In the genomic region with DNA sequence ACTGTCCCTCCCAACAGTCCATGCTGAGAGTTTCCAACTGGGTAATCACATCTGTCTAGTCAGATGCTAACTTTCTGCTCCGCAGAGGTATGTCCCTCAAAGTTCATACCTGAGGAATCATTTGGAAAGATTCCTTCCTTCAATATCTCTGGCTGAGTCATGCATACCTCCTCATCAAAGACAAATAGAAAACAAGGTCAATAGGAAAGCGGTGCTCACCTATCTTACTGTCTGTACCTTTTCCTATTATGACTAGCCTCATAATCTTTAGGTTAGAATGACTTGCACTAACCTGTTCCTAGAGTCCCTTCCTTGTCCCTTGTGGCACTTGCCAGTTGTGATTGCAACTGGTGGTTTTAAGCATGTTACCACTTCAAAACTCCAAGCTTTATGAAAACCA, we compare ENCODE assay signal across 20 cellular contexts.
A peak's percentile ranks its signal among the peaks of the same experiment; 100 is the strongest.
DNase-seq lines count a peak whose midpoint lies in the region; ATAC-seq and TF ChIP-seq lines count a peak whose summit lies in the region.
"Had no signal": no experiment of that assay in that cellular context is flagged by ENCODE, and none has a peak within 500 bp of the region (broad histone marks: within the 10 kb centered on the region; RNA-seq: fewer than 3 reads in every experiment).

No MANE protein-coding gene starts in this region.

- H3K4me1 Mint-ChIP-seq in activated CD8-positive, alpha-beta T cell treated with anti-CD3 and anti-CD28 coated beads for 36 hours (ENCODE audit: low read depth), result peaks cover 21% of the 10 kb centered on the region
- peaks cover 8% of the 10 kb centered on the region for H3K4me1 Mint-ChIP-seq in activated CD8-positive, alpha-beta T cell treated with anti-CD3 and anti-CD28 coated beads, Interleukin-2, amount 10 ng/mL, durations not matched to agents 7 days and 5 days (ENCODE audit: low read depth)
- H3K4me1 Mint-ChIP-seq in activated T-helper 17 cell treated with anti-CD3 and anti-CD28 coated beads, Interleukin-2, amount 50 U/mL, for 72 hours, result peaks cover 6% of the 10 kb centered on the region
- H3K4me1 Mint-ChIP-seq: CD14-positive monocyte had no signal

- CTCF ChIA-PET in activated CD8-positive, alpha-beta T cell treated with anti-CD3 and anti-CD28 coated beads for 36 hours (lab: Charles Lee), result no interaction called here
- CTCF ChIA-PET in activated CD8-positive, alpha-beta T cell treated with anti-CD3 and anti-CD28 coated beads, Interleukin-2, amount 10 ng/mL, durations not matched to agents 7 days and 5 days (lab: Charles Lee), result no interaction called here

- H3K27me3 ChIP-seq in smooth muscle cell (ENCODE audit: low read depth), result no peaks in the 10 kb centered on the region
- H3K27me3 ChIP-seq: heart right ventricle, upper lobe of left lung had no signal

- no peaks in the 10 kb centered on the region for H3K36me3 ChIP-seq in smooth muscle cell (ENCODE audit: low read depth)
- H3K36me3 ChIP-seq: heart right ventricle, upper lobe of left lung had no signal

- H3K4me3 ChIP-seq in smooth muscle cell, result no peak overlapping the region
- H3K4me3 ChIP-seq: heart right ventricle, upper lobe of left lung had no signal

- no peaks in the 10 kb centered on the region for H4K20me1 ChIP-seq in smooth muscle cell (ENCODE audit: low read depth)

- 85% methylated on average over 2 of the region's 2 CpGs for WGBS in smooth muscle cell (ENCODE audit: low lambda C conversion rate)

- no peak overlapping the region for H3K4me2 ChIP-seq in smooth muscle cell

- DNase-seq in activated CD8-positive, alpha-beta T cell treated with anti-CD3 and anti-CD28 coated beads for 36 hours, result no peak
- DNase-seq in activated CD8-positive, alpha-beta T cell treated with anti-CD3 and anti-CD28 coated beads, Interleukin-2, amount 10 ng/mL, durations not matched to agents 7 days and 5 days, result no peak
- no peak for DNase-seq in smooth muscle cell (lab: John Stamatoyannopoulos, UW; ENCODE audit: unreplicated experiment)
- DNase-seq in stimulated activated CD4-positive, alpha-beta T cell treated with anti-CD3 and anti-CD28 coated beads, Interleukin-15, amount 100 ng/mL, for 24 hours, result no peak
- DNase-seq in sciatic nerve (ENCODE audit: low spot score), result no peak
- no peak for DNase-seq in EL
- DNase-seq: activated CD4-positive, alpha-beta T cell treated with anti-CD3 and anti-CD28 coated beads, Interleukin-2, amount 50 U/mL, for 1 hour; caudate nucleus; DMS153; effector CD4-positive, alpha-beta T cell; heart right ventricle; islet precursor cell; Karpas-422; NCI-H1105; posterior cingulate gyrus; upper lobe of left lung had no signal

- POLR2A ChIA-PET in activated CD8-positive, alpha-beta T cell treated with anti-CD3 and anti-CD28 coated beads for 36 hours (lab: Charles Lee), result no interaction called here
- POLR2A ChIA-PET in activated CD8-positive, alpha-beta T cell treated with anti-CD3 and anti-CD28 coated beads, Interleukin-2, amount 10 ng/mL, durations not matched to agents 7 days and 5 days (lab: Charles Lee), result no interaction called here

- H3K79me2 ChIP-seq in smooth muscle cell (ENCODE audit: low read depth), result no peaks in the 10 kb centered on the region

- TF ChIP-seq CTCF in activated CD8-positive, alpha-beta T cell treated with anti-CD3 and anti-CD28 coated beads for 36 hours (IDR thresholded peaks at IDR 0.05), result no peak
- TF ChIP-seq CTCF in smooth muscle cell (IDR thresholded peaks at IDR 0.05; ENCODE audit: borderline replicate concordance, insufficient read depth, poor library complexity, severe bottlenecking), result no peak

- H3K36me3 Mint-ChIP-seq in activated CD8-positive, alpha-beta T cell treated with anti-CD3 and anti-CD28 coated beads for 36 hours (ENCODE audit: low read depth), result no peaks in the 10 kb centered on the region
- H3K36me3 Mint-ChIP-seq in activated CD8-positive, alpha-beta T cell treated with anti-CD3 and anti-CD28 coated beads, Interleukin-2, amount 10 ng/mL, durations not matched to agents 7 days and 5 days (ENCODE audit: low read depth), result no peaks in the 10 kb centered on the region
- no peaks in the 10 kb centered on the region for H3K36me3 Mint-ChIP-seq in activated T-helper 17 cell treated with anti-CD3 and anti-CD28 coated beads, Interleukin-2, amount 50 U/mL, for 72 hours (ENCODE audit: low read depth)
- H3K36me3 Mint-ChIP-seq: CD14-positive monocyte; natural killer cell treated with Interleukin-12 subunit alpha and Interleukin-12 subunit beta and Interleukin-15 and Interleukin-18, amount 100 ng/mL, for 72 hours had no signal

- peaks cover 8% of the 10 kb centered on the region for H3K27me3 Mint-ChIP-seq in activated CD8-positive, alpha-beta T cell treated with anti-CD3 and anti-CD28 coated beads for 36 hours
- H3K27me3 Mint-ChIP-seq in activated CD8-positive, alpha-beta T cell treated with anti-CD3 and anti-CD28 coated beads, Interleukin-2, amount 10 ng/mL, durations not matched to agents 7 days and 5 days (ENCODE audit: low read depth), result peaks cover 7% of the 10 kb centered on the region
- peaks cover 26% of the 10 kb centered on the region for H3K27me3 Mint-ChIP-seq in activated T-helper 17 cell treated with anti-CD3 and anti-CD28 coated beads, Interleukin-2, amount 50 U/mL, for 72 hours

- no peak overlapping the region for H2AFZ ChIP-seq in smooth muscle cell (ENCODE audit: low read depth)

- H3K9me3 ChIP-seq in smooth muscle cell (replicated peaks; ENCODE audit: low read depth), result no peaks in the 10 kb centered on the region
- H3K9me3 ChIP-seq: heart right ventricle, upper lobe of left lung had no signal

- H3K27ac Mint-ChIP-seq in activated CD8-positive, alpha-beta T cell treated with anti-CD3 and anti-CD28 coated beads for 36 hours, result no peak overlapping the region
- no peak overlapping the region for H3K27ac Mint-ChIP-seq in activated CD8-positive, alpha-beta T cell treated with anti-CD3 and anti-CD28 coated beads, Interleukin-2, amount 10 ng/mL, durations not matched to agents 7 days and 5 days
- no peak overlapping the region for H3K27ac Mint-ChIP-seq in activated T-helper 17 cell treated with anti-CD3 and anti-CD28 coated beads, Interleukin-2, amount 50 U/mL, for 72 hours
- H3K27ac Mint-ChIP-seq: CD14-positive monocyte; natural killer cell treated with Interleukin-12 subunit alpha and Interleukin-12 subunit beta and Interleukin-15 and Interleukin-18, amount 100 ng/mL, for 72 hours had no signal

- peak; percentile 30 for ATAC-seq in activated CD8-positive, alpha-beta T cell treated with anti-CD3 and anti-CD28 coated beads for 36 hours
- no peak for ATAC-seq in activated CD8-positive, alpha-beta T cell treated with anti-CD3 and anti-CD28 coated beads, Interleukin-2, amount 10 ng/mL, durations not matched to agents 7 days and 5 days
- ATAC-seq in HG02678 (IDR thresholded peaks at IDR 0.05; ENCODE audit: unreplicated experiment) (peak; percentile 39), sciatic nerve (no peak)
- ATAC-seq in activated T-helper 17 cell treated with anti-CD3 and anti-CD28 coated beads, Interleukin-2, amount 50 U/mL, for 72 hours (replicated peaks), result peak; percentile 81
- ATAC-seq: heart right ventricle; natural killer cell treated with Interleukin-12 subunit alpha and Interleukin-12 subunit beta and Interleukin-15 and Interleukin-18, amount 100 ng/mL, for 72 hours had no signal

- intact Hi-C loops in activated CD8-positive, alpha-beta T cell treated with anti-CD3 and anti-CD28 coated beads for 36 hours (cut with micrococcal nuclease), result no loop called here
- intact Hi-C loops in sciatic nerve (cut with DNase I), result loop anchor here (10.0 kb wide), 1 partner anchor 376 kb away; no protein-coding TSS in a partner anchor

- peaks cover 7% of the 10 kb centered on the region for H3K4me1 ChIP-seq in smooth muscle cell (ENCODE audit: low read depth)
- H3K4me1 ChIP-seq: upper lobe of left lung had no signal

- peak overlapping the region; percentile 94 for H3K27ac ChIP-seq in smooth muscle cell (ENCODE audit: low read depth)
- H3K27ac ChIP-seq: heart right ventricle, upper lobe of left lung had no signal

- H3F3A ChIP-seq in smooth muscle cell (ENCODE audit: low read depth), result peaks cover 10% of the 10 kb centered on the region

- H3K9me3 Mint-ChIP-seq in activated CD8-positive, alpha-beta T cell treated with anti-CD3 and anti-CD28 coated beads for 36 hours, result no peaks in the 10 kb centered on the region
- H3K9me3 Mint-ChIP-seq in activated CD8-positive, alpha-beta T cell treated with anti-CD3 and anti-CD28 coated beads, Interleukin-2, amount 10 ng/mL, durations not matched to agents 7 days and 5 days (ENCODE audit: insufficient read depth), result no peaks in the 10 kb centered on the region
- H3K9me3 Mint-ChIP-seq in activated T-helper 17 cell treated with anti-CD3 and anti-CD28 coated beads, Interleukin-2, amount 50 U/mL, for 72 hours, result no peaks in the 10 kb centered on the region
- H3K9me3 Mint-ChIP-seq: natural killer cell treated with Interleukin-12 subunit alpha and Interleukin-12 subunit beta and Interleukin-15 and Interleukin-18, amount 100 ng/mL, for 72 hours had no signal

- H3K4me3 Mint-ChIP-seq in activated CD8-positive, alpha-beta T cell treated with anti-CD3 and anti-CD28 coated beads for 36 hours, result no peak overlapping the region
- no peak overlapping the region for H3K4me3 Mint-ChIP-seq in activated CD8-positive, alpha-beta T cell treated with anti-CD3 and anti-CD28 coated beads, Interleukin-2, amount 10 ng/mL, durations not matched to agents 7 days and 5 days
- no peak overlapping the region for H3K4me3 Mint-ChIP-seq in activated T-helper 17 cell treated with anti-CD3 and anti-CD28 coated beads, Interleukin-2, amount 50 U/mL, for 72 hours
- H3K4me3 Mint-ChIP-seq: CD14-positive monocyte; natural killer cell treated with Interleukin-12 subunit alpha and Interleukin-12 subunit beta and Interleukin-15 and Interleukin-18, amount 100 ng/mL, for 72 hours had no signal

- H3K9ac ChIP-seq in smooth muscle cell (ENCODE audit: low read depth), result no peak overlapping the region

Comparison
In these comparisons a context has a peak if more than half of its experiments do, and no peak if none do; other contexts are left out.
1. ATAC-seq: peak in activated CD8-positive, alpha-beta T cell treated with anti-CD3 and anti-CD28 coated beads for 36 hours (single experiment), HG02678 (single experiment) and activated T-helper 17 cell treated with anti-CD3 and anti-CD28 coated beads, Interleukin-2, amount 50 U/mL, for 72 hours (single experiment); none in activated CD8-positive, alpha-beta T cell treated with anti-CD3 and anti-CD28 coated beads, Interleukin-2, amount 10 ng/mL, durations not matched to agents 7 days and 5 days (single experiment) and sciatic nerve (single experiment).